1 cellular context compared by ENCODE assay signal in the genomic region with DNA sequence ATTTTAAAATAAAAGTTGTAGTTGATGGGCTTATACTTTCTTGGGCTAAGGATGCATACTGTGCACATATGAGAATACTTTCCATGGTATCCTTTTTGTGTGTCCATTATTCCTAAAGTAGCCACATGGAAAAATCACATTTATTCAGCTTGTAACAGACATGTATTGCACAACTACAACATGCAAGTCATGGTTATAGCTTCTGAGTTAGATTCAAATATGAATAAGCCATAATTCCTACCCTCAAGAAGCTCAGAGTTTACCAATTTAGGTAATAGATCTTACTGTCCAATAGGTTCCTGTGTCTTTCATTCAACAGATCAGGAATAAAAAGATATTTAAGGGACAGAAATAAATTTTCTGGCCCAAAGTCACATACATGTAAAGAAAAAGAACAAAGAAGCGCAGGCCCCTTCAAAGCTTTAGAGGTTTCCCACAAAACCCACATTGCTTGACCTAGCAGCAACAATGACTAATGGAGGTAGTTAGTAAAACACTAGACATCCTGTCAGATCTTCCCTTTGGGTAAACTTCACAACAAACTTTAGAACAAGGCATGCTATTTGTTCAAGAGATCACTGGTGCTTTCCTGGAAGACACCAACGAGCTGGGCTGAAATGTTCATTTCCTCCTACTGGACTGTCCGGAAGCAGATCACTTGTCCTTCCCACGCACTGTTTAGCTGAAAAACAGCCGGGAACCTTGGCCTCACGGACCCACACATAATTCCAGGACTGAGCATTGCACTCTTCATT.
TF ChIP-seq lines count a peak whose summit lies in the region.

No MANE protein-coding gene starts in this region.

TF ChIP-seq in GM12878, 131 proteins besides CTCF, POLR2A, EP300 and RAD21 (continued from another document):
- TF ChIP-seq, protein P1, sequence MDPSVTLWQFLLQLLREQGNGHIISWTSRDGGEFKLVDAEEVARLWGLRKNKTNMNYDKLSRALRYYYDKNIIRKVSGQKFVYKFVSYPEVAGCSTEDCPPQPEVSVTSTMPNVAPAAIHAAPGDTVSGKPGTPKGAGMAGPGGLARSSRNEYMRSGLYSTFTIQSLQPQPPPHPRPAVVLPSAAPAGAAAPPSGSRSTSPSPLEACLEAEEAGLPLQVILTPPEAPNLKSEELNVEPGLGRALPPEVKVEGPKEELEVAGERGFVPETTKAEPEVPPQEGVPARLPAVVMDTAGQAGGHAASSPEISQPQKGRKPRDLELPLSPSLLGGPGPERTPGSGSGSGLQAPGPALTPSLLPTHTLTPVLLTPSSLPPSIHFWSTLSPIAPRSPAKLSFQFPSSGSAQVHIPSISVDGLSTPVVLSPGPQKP (IDR thresholded peaks at IDR 0.05; ENCODE audit: low read depth, low read length), result no peak
- TF ChIP-seq, protein P2, sequence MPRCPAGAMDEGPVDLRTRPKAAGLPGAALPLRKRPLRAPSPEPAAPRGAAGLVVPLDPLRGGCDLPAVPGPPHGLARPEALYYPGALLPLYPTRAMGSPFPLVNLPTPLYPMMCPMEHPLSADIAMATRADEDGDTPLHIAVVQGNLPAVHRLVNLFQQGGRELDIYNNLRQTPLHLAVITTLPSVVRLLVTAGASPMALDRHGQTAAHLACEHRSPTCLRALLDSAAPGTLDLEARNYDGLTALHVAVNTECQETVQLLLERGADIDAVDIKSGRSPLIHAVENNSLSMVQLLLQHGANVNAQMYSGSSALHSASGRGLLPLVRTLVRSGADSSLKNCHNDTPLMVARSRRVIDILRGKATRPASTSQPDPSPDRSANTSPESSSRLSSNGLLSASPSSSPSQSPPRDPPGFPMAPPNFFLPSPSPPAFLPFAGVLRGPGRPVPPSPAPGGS (IDR thresholded peaks at IDR 0.05; ENCODE audit: borderline replicate concordance, insufficient read depth, low read depth, low read length, poor library complexity, severe bottlenecking), result no peak
- TF ChIP-seq MTA3 (IDR thresholded peaks at IDR 0.05; ENCODE audit: borderline replicate concordance, low read length) (no peak), CHD2 (IDR thresholded peaks at IDR 0.05; ENCODE audit: borderline replicate concordance, low read depth, low read length) (no peak), RELA (IDR thresholded peaks at IDR 0.05; ENCODE audit: borderline replicate concordance, partially characterized antibody) (no peak), CHD1 (IDR thresholded peaks at IDR 0.05; ENCODE audit: low read depth, low read length) (no peak), CHD4 (IDR thresholded peaks at IDR 0.05) (no peak), CREM (IDR thresholded peaks at IDR 0.05; ENCODE audit: low read depth) (no peak), YY1 (IDR thresholded peaks at IDR 0.05; ENCODE audit: low read depth, low read length) (no peak), SIX5 (IDR thresholded peaks at IDR 0.05; ENCODE audit: low read depth, low read length, severe bottlenecking) (no peak), STAT3 (IDR thresholded peaks at IDR 0.05; ENCODE audit: low read depth, low read length) (no peak), FOXM1 (IDR thresholded peaks at IDR 0.05; ENCODE audit: low read depth, low read length) (no peak), NR2F1 (conservative IDR thresholded peaks at IDR 0.05) (peak; percentile 81)
- TF ChIP-seq, protein P3, sequence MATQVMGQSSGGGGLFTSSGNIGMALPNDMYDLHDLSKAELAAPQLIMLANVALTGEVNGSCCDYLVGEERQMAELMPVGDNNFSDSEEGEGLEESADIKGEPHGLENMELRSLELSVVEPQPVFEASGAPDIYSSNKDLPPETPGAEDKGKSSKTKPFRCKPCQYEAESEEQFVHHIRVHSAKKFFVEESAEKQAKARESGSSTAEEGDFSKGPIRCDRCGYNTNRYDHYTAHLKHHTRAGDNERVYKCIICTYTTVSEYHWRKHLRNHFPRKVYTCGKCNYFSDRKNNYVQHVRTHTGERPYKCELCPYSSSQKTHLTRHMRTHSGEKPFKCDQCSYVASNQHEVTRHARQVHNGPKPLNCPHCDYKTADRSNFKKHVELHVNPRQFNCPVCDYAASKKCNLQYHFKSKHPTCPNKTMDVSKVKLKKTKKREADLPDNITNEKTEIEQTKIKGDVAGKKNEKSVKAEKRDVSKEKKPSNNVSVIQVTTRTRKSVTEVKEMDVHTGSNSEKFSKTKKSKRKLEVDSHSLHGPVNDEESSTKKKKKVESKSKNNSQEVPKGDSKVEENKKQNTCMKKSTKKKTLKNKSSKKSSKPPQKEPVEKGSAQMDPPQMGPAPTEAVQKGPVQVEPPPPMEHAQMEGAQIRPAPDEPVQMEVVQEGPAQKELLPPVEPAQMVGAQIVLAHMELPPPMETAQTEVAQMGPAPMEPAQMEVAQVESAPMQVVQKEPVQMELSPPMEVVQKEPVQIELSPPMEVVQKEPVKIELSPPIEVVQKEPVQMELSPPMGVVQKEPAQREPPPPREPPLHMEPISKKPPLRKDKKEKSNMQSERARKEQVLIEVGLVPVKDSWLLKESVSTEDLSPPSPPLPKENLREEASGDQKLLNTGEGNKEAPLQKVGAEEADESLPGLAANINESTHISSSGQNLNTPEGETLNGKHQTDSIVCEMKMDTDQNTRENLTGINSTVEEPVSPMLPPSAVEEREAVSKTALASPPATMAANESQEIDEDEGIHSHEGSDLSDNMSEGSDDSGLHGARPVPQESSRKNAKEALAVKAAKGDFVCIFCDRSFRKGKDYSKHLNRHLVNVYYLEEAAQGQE (IDR thresholded peaks at IDR 0.05; ENCODE audit: low read depth, low read length), result no peak
- TF ChIP-seq, protein P4, sequence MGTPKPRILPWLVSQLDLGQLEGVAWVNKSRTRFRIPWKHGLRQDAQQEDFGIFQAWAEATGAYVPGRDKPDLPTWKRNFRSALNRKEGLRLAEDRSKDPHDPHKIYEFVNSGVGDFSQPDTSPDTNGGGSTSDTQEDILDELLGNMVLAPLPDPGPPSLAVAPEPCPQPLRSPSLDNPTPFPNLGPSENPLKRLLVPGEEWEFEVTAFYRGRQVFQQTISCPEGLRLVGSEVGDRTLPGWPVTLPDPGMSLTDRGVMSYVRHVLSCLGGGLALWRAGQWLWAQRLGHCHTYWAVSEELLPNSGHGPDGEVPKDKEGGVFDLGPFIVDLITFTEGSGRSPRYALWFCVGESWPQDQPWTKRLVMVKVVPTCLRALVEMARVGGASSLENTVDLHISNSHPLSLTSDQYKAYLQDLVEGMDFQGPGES (IDR thresholded peaks at IDR 0.05), result no peak
- TF ChIP-seq, protein P5, sequence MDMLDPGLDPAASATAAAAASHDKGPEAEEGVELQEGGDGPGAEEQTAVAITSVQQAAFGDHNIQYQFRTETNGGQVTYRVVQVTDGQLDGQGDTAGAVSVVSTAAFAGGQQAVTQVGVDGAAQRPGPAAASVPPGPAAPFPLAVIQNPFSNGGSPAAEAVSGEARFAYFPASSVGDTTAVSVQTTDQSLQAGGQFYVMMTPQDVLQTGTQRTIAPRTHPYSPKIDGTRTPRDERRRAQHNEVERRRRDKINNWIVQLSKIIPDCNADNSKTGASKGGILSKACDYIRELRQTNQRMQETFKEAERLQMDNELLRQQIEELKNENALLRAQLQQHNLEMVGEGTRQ (IDR thresholded peaks at IDR 0.05; ENCODE audit: borderline replicate concordance, low read depth, low read length), result no peak
- TF ChIP-seq, protein P6, sequence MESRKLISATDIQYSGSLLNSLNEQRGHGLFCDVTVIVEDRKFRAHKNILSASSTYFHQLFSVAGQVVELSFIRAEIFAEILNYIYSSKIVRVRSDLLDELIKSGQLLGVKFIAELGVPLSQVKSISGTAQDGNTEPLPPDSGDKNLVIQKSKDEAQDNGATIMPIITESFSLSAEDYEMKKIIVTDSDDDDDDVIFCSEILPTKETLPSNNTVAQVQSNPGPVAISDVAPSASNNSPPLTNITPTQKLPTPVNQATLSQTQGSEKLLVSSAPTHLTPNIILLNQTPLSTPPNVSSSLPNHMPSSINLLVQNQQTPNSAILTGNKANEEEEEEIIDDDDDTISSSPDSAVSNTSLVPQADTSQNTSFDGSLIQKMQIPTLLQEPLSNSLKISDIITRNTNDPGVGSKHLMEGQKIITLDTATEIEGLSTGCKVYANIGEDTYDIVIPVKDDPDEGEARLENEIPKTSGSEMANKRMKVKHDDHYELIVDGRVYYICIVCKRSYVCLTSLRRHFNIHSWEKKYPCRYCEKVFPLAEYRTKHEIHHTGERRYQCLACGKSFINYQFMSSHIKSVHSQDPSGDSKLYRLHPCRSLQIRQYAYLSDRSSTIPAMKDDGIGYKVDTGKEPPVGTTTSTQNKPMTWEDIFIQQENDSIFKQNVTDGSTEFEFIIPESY (IDR thresholded peaks at IDR 0.05), result no peak
- TF ChIP-seq, protein P7, sequence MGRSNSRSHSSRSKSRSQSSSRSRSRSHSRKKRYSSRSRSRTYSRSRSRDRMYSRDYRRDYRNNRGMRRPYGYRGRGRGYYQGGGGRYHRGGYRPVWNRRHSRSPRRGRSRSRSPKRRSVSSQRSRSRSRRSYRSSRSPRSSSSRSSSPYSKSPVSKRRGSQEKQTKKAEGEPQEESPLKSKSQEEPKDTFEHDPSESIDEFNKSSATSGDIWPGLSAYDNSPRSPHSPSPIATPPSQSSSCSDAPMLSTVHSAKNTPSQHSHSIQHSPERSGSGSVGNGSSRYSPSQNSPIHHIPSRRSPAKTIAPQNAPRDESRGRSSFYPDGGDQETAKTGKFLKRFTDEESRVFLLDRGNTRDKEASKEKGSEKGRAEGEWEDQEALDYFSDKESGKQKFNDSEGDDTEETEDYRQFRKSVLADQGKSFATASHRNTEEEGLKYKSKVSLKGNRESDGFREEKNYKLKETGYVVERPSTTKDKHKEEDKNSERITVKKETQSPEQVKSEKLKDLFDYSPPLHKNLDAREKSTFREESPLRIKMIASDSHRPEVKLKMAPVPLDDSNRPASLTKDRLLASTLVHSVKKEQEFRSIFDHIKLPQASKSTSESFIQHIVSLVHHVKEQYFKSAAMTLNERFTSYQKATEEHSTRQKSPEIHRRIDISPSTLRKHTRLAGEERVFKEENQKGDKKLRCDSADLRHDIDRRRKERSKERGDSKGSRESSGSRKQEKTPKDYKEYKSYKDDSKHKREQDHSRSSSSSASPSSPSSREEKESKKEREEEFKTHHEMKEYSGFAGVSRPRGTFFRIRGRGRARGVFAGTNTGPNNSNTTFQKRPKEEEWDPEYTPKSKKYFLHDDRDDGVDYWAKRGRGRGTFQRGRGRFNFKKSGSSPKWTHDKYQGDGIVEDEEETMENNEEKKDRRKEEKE (IDR thresholded peaks at IDR 0.05), result no peak
